ENCODE assay signal across 21 cellular contexts in genomic region chr2:135617501-135618015, GRCh38.
"Had no signal": no experiment of that assay in that cellular context is flagged by ENCODE, and none has a peak within 500 bp of the region (broad histone marks: within the 10 kb centered on the region; RNA-seq: fewer than 3 reads in every experiment).

No MANE protein-coding gene starts in this region.

- H3K27me3 Mint-ChIP-seq: naive thymus-derived CD8-positive, alpha-beta T cell had no signal

- DNase-seq: dorsolateral prefrontal cortex; effector CD4-positive, alpha-beta T cell; foreskin melanocyte; glutamatergic neuron; left ventricle myocardium superior; lower lobe of right lung; naive thymus-derived CD8-positive, alpha-beta T cell; nephron progenitor cell; nucleus accumbens; ovary; posterior cingulate gyrus; psoas muscle; right cardiac atrium; sigmoid colon; stimulated activated CD4-positive, alpha-beta T cell treated with anti-CD3 and anti-CD28 coated beads, Interleukin-2, amount 100 ng/mL, for 24 hours; stimulated activated CD4-positive, alpha-beta T cell treated with anti-CD3 and anti-CD28 coated beads, Interleukin-4, amount 100 ng/mL, for 24 hours; stimulated activated naive CD4-positive, alpha-beta T cell treated with Interleukin-2 at 50 U/mL for 16 hours; stomach; thyroid gland; trophoblast cell had no signal

- H3K27me3 ChIP-seq: dorsolateral prefrontal cortex, ovary, sigmoid colon, stomach, thyroid gland had no signal

- H3K9me3 ChIP-seq: lower lobe of right lung, ovary, psoas muscle, sigmoid colon, stomach, thyroid gland had no signal

- H3K27ac ChIP-seq: dorsolateral prefrontal cortex, lower lobe of right lung, ovary, psoas muscle, sigmoid colon, stomach, thyroid gland had no signal

- H3K9me3 Mint-ChIP-seq: naive thymus-derived CD8-positive, alpha-beta T cell; nephron progenitor cell; stimulated activated effector memory CD8-positive, alpha-beta T cell treated with anti-CD3 and anti-CD28 coated beads, Interleukin-12 subunit alpha, Interleukin-12 subunit beta, amount 100 ng/mL, for 72 hours had no signal

- H3K4me3 ChIP-seq: dorsolateral prefrontal cortex, lower lobe of right lung, ovary, psoas muscle, sigmoid colon, stomach, thyroid gland had no signal

- H3K4me3 Mint-ChIP-seq: naive thymus-derived CD8-positive, alpha-beta T cell; nephron progenitor cell; stimulated activated effector memory CD8-positive, alpha-beta T cell treated with anti-CD3 and anti-CD28 coated beads, Interleukin-12 subunit alpha, Interleukin-12 subunit beta, amount 100 ng/mL, for 72 hours had no signal

- H3K4me1 Mint-ChIP-seq: naive thymus-derived CD8-positive, alpha-beta T cell; nephron progenitor cell; stimulated activated effector memory CD8-positive, alpha-beta T cell treated with anti-CD3 and anti-CD28 coated beads, Interleukin-12 subunit alpha, Interleukin-12 subunit beta, amount 100 ng/mL, for 72 hours had no signal

- H3K36me3 ChIP-seq: lower lobe of right lung, ovary, thyroid gland had no signal

- H3K4me1 ChIP-seq: lower lobe of right lung, psoas muscle, sigmoid colon, stomach had no signal

- H3K27ac Mint-ChIP-seq: naive thymus-derived CD8-positive, alpha-beta T cell; nephron progenitor cell; stimulated activated effector memory CD8-positive, alpha-beta T cell treated with anti-CD3 and anti-CD28 coated beads, Interleukin-12 subunit alpha, Interleukin-12 subunit beta, amount 100 ng/mL, for 72 hours had no signal
